16 cellular contexts compared by ENCODE assay signal in genomic region chr7:36396150-36396549, GRCh38. TPM values are rescaled to one million over a fixed set of nuclear protein-coding genes. Genes with fewer than 3 reads are reported as not detected.
DNase-seq lines count a peak whose midpoint lies in the region; ATAC-seq and TF ChIP-seq lines count a peak whose summit lies in the region.
"Had no signal": no experiment of that assay in that cellular context is flagged by ENCODE, and none has a peak within 500 bp of the region (broad histone marks: within the 10 kb centered on the region; RNA-seq: fewer than 3 reads in every experiment).

No MANE protein-coding gene starts in this region.

- H3K9me3 Mint-ChIP-seq in neural progenitor cell: peaks cover 10% of the 10 kb centered on the region
- H3K9me3 Mint-ChIP-seq: stimulated activated memory B cell treated with anti-CD40 and anti-IgM and Interleukin-4, amounts not matched to agents 10 μg/mL and 1 μg/mL and 100 μg/mL, for 72 hours had no signal

- peaks cover 3% of the 10 kb centered on the region for H3K27me3 Mint-ChIP-seq in neural progenitor cell (ENCODE audit: insufficient read depth, low read depth)

- H3K9me3 ChIP-seq in MG63 (no peaks in the 10 kb centered on the region; the same call in 1 of the 2 replicates), neural progenitor cell (ENCODE audit: low read depth) (no peaks in the 10 kb centered on the region)
- H3K9me3 ChIP-seq: colonic mucosa had no signal

- peaks cover 73% of the 10 kb centered on the region for H3K36me3 ChIP-seq in MG63
- peaks cover 38% of the 10 kb centered on the region for H3K36me3 ChIP-seq in neural progenitor cell
- H3K36me3 ChIP-seq: colonic mucosa had no signal

- H3K4me2 ChIP-seq in neural progenitor cell: no peak overlapping the region

- H3K27ac Mint-ChIP-seq in neural progenitor cell: no peak overlapping the region
- H3K27ac Mint-ChIP-seq: stimulated activated memory B cell treated with anti-CD40 and anti-IgM and Interleukin-4, amounts not matched to agents 10 μg/mL and 1 μg/mL and 100 μg/mL, for 72 hours had no signal

- H3K4me3 Mint-ChIP-seq in neural progenitor cell: no peak overlapping the region
- H3K4me3 Mint-ChIP-seq: H9; stimulated activated memory B cell treated with anti-CD40 and anti-IgM and Interleukin-4, amounts not matched to agents 10 μg/mL and 1 μg/mL and 100 μg/mL, for 72 hours had no signal

- H3K9ac ChIP-seq in neural progenitor cell: no peak overlapping the region
- H3K9ac ChIP-seq: parathyroid adenoma had no signal

- H4K20me1 ChIP-seq in neural progenitor cell (ENCODE audit: low read depth): peaks cover 17% of the 10 kb centered on the region

- no peak for ATAC-seq in GM21447 (IDR thresholded peaks at IDR 0.05; ENCODE audit: unreplicated experiment)
- ATAC-seq: stimulated activated memory B cell treated with anti-CD40 and anti-IgM and Interleukin-4, amounts not matched to agents 10 μg/mL and 1 μg/mL and 100 μg/mL, for 72 hours had no signal

- H3K4me1 ChIP-seq in neural progenitor cell: peaks cover 23% of the 10 kb centered on the region
- H3K4me1 ChIP-seq: colonic mucosa, parathyroid adenoma had no signal

- peaks cover 46% of the 10 kb centered on the region for H3K36me3 Mint-ChIP-seq in neural progenitor cell
- H3K36me3 Mint-ChIP-seq: stimulated activated memory B cell treated with anti-CD40 and anti-IgM and Interleukin-4, amounts not matched to agents 10 μg/mL and 1 μg/mL and 100 μg/mL, for 72 hours had no signal

- peaks cover 24% of the 10 kb centered on the region for H3K4me1 Mint-ChIP-seq in neural progenitor cell

- H3K27me3 ChIP-seq in MG63 (no peaks in the 10 kb centered on the region), neural progenitor cell (no peaks in the 10 kb centered on the region)
- H3K27me3 ChIP-seq: colonic mucosa had no signal

- no peak overlapping the region for H3K4me3 ChIP-seq in MG63
- no peak overlapping the region for H3K4me3 ChIP-seq in neural progenitor cell
- H3K4me3 ChIP-seq: colonic mucosa had no signal

- peak; percentile 7 for DNase-seq in activated CD4-positive, alpha-beta T cell treated with anti-CD3 and anti-CD28 coated beads for 48 hours
- DNase-seq in activated CD4-positive, alpha-beta T cell treated with anti-CD3 and anti-CD28 coated beads, Interleukin-2, amount 50 U/mL, for 4 hours: no peak
- peak; percentile 5 for DNase-seq in MG63
- DNase-seq in astrocyte of the hippocampus (ENCODE audit: low read depth, low spot score): peak; percentile 82
- DNase-seq in kidney tubule cell (ENCODE audit: low spot score): peak; percentile 27
- no peak for DNase-seq in T1000 (lab: John Stamatoyannopoulos, UW)
- no peak for DNase-seq in neural progenitor cell (ENCODE audit: low spot score)
- DNase-seq: colonic mucosa, H9, hippocampal formation, kidney glomerular epithelial cell, NCI-H1105 treated with DMSO at 0.1 percent for 48 hours, NCI-H2171 treated with DMSO at 0.1 percent for 48 hours had no signal

- H2AFZ ChIP-seq in neural progenitor cell (replicated peaks): no peak overlapping the region
- H2AFZ ChIP-seq: parathyroid adenoma had no signal

- TF ChIP-seq CTCF in neural progenitor cell (IDR thresholded peaks at IDR 0.05): no peak

- peaks cover 4% of the 10 kb centered on the region for H3F3A ChIP-seq in neural progenitor cell (ENCODE audit: low read depth)

- H3K27ac ChIP-seq in neural progenitor cell: no peak overlapping the region
- H3K27ac ChIP-seq: colonic mucosa, parathyroid adenoma had no signal

- peaks cover 71% of the 10 kb centered on the region for H3K79me2 ChIP-seq in neural progenitor cell (ENCODE audit: low read depth)
- H3K79me2 ChIP-seq: parathyroid adenoma had no signal

RNA-seq across cellular contexts. Expression of gene ANLN, which starts 6.5 kb away (rescaled TPM):
- 108 and 160 TPM in 2 replicates for total RNA-seq in MG63 (2014; rRNA removed; shearing (Covaris generic); ENCODE audit: low replicate concordance)
- total RNA-seq in neural progenitor cell (ENCODE audit: low replicate concordance): 117 and 176 TPM in 2 replicates

Comparison
In these comparisons a context has a peak if more than half of its experiments do, and no peak if none do; other contexts are left out.
1. DNase-seq: peak in activated CD4-positive, alpha-beta T cell treated with anti-CD3 and anti-CD28 coated beads for 48 hours (single experiment), MG63 (single experiment), astrocyte of the hippocampus (single experiment) and kidney tubule cell (single experiment); none in activated CD4-positive, alpha-beta T cell treated with anti-CD3 and anti-CD28 coated beads, Interleukin-2, amount 50 U/mL, for 4 hours (0 of 2), T1000 (single experiment) and neural progenitor cell (single experiment).